In the genomic region with DNA sequence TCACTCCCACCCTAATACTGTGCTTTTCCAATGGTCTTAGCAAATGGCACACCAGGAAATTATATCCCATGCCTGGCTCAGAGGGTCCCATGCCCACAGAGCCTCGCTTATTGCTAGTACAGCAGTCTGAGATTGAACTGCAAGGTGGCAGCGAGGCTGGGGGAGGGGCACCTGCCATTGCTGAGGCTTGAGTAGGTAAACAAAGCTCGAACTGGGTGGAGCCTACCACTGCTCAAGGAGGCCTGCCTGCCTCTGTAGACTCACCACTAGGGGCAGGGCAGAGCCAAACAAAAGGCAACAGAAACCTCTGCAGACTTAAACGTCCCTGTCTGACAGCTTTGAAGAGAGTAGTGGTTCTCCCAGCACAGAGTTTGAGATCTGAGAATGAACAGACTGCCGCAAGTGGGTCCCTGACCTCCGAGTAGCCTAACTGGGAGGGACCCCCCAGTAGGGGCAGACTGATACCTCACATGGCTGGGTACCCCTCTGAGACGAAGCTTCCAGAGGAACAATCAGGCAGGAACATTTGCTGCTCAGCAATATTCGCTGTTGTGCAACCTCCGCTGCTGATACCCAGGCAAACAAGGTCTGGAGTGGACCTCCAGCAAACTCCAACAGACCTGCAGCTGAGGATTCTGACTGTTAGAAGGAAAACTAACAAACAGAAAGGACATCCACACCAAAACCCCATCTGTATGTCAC, we compare ENCODE assay signal across 8 cellular contexts.
DNase-seq lines count a peak whose midpoint lies in the region; ATAC-seq, FAIRE-seq and TF ChIP-seq lines count a peak whose summit lies in the region.
"Not testable (repeated sequence)": the region's sequence is repeated elsewhere in the genome, so short reads cannot be mapped to it uniquely, and the experiment has no call there.

No MANE protein-coding gene starts in this region.

- CTCF ChIA-PET in endothelial cell of umbilical vein (lab: Charles Lee), result interaction anchor here (1.1 to 2.9 kb wide), 13 partner anchors 11 to 606 kb away, joined by 3 to 17 read pairs (median 5); no protein-coding TSS in a partner anchor

- not testable (repeated sequence) for H3K9me1 ChIP-seq in endothelial cell of umbilical vein (replicated peaks; ENCODE audit: control insufficient read depth, extremely low read depth, insufficient read depth, low read length)

- not testable (repeated sequence) for BruUV-seq in endothelial cell of umbilical vein (replicated peaks; lab: Mats Ljungman, UMichigan)

- not testable (repeated sequence) for H3K9me3 ChIP-seq in endothelial cell of umbilical vein (replicated peaks; ENCODE audit: control insufficient read depth, insufficient read depth, low read length); smooth muscle cell (replicated peaks; ENCODE audit: low read depth)

- H3K27ac ChIP-seq in endothelial cell of umbilical vein (ENCODE audit: insufficient read depth, low read depth, low read length); smooth muscle cell (ENCODE audit: low read depth): not testable (repeated sequence)

- H3K9ac ChIP-seq in endothelial cell of umbilical vein (replicated peaks; ENCODE audit: extremely low read depth, insufficient read depth, low read length); smooth muscle cell (ENCODE audit: low read depth): not testable (repeated sequence)

- intact Hi-C loops in endothelial cell of umbilical vein (cut with micrococcal nuclease), result loop anchor here (5.0 kb wide), 1 partner anchor 132 kb away; no protein-coding TSS in a partner anchor
- intact Hi-C loops in left colon (cut with DNase I, micrococcal nuclease), result not testable (repeated sequence)

- not testable (repeated sequence) for H3K4me3 ChIP-seq in GM12875 (ENCODE audit: low read depth, low read length); WI38 (ENCODE audit: low read depth, low read length); endothelial cell of umbilical vein (replicated peaks in 1 of 3; ENCODE audit: insufficient read depth in 1 of 3, low read depth in 1 of 3, low read length in 3 of 3); smooth muscle cell

- DNase-seq in CD1c-positive myeloid dendritic cell (ENCODE audit: extremely low spot score) (peak; percentile 7), M059J (ENCODE audit: low read depth) (peak; percentile 51), endothelial cell of umbilical vein (ENCODE audit: low read depth, low spot score) (peak; percentile 18), left colon (peak; percentile 41 to 43)
- DNase-seq in NK-92 treated with Interleukin-12 subunit alpha and Interleukin-12 subunit beta, amount 100 ng/mL, for 24 hours (lab: John Stamatoyannopoulos, UW), result peak; percentile 19
- DNase-seq in smooth muscle cell (lab: John Stamatoyannopoulos, UW; ENCODE audit: unreplicated experiment), result not testable (repeated sequence)

- H3K4me1 ChIP-seq in endothelial cell of umbilical vein (ENCODE audit: control insufficient read depth, extremely low read depth, insufficient read depth, low read length); smooth muscle cell (ENCODE audit: low read depth): not testable (repeated sequence)

- not testable (repeated sequence) for H3K27me3 ChIP-seq in endothelial cell of umbilical vein (ENCODE audit: control insufficient read depth in 2 of 2, insufficient read depth in 2 of 2, low read length in 2 of 2); smooth muscle cell (ENCODE audit: low read depth)

- H4K20me1 ChIP-seq in endothelial cell of umbilical vein (replicated peaks; ENCODE audit: control insufficient read depth, extremely low read depth, insufficient read depth, low read length); smooth muscle cell (ENCODE audit: low read depth): not testable (repeated sequence)

- POLR2A ChIA-PET in endothelial cell of umbilical vein (lab: Charles Lee), result not testable (repeated sequence)

- TF ChIP-seq CTCF in GM12875 (IDR thresholded peaks at IDR 0.05; ENCODE audit: borderline replicate concordance, insufficient read depth, low read depth, low read length) (peak; percentile 52; the same call in 1 of the 2 replicates), WI38 (IDR thresholded peaks at IDR 0.05; ENCODE audit: low read depth, low read length) (peak; percentile 32; the same call in 1 of the 2 replicates), endothelial cell of umbilical vein (IDR thresholded peaks at IDR 0.05; ENCODE audit: extremely low read depth in 1 of 2, insufficient read depth in 1 of 2, low read depth in 1 of 2, low read length in 2 of 2) (peak; percentile 28 to 62), smooth muscle cell (IDR thresholded peaks at IDR 0.05; ENCODE audit: borderline replicate concordance, insufficient read depth, poor library complexity, severe bottlenecking) (peak; percentile 43)

- TF ChIP-seq POLR2A in endothelial cell of umbilical vein (IDR thresholded peaks at IDR 0.05; ENCODE audit: low read depth, low read length), result not testable (repeated sequence)

- H3F3A ChIP-seq in smooth muscle cell (ENCODE audit: low read depth), result not testable (repeated sequence)

- ATAC-seq in left colon, result peak; percentile 55

- H3K36me3 ChIP-seq in endothelial cell of umbilical vein (ENCODE audit: control insufficient read depth in 2 of 2, extremely low read depth in 1 of 2, insufficient read depth in 2 of 2, low read length in 2 of 2); smooth muscle cell (ENCODE audit: low read depth): not testable (repeated sequence)

- dilution Hi-C loops in endothelial cell of umbilical vein (cut with MboI; ENCODE audit: extremely low pct_ligation_motif_present, low sequenced_read_pairs), result not testable (repeated sequence)

- not testable (repeated sequence) for H3K79me2 ChIP-seq in endothelial cell of umbilical vein (ENCODE audit: control insufficient read depth, insufficient read depth, low read length); smooth muscle cell (ENCODE audit: low read depth)

- H2AFZ ChIP-seq in endothelial cell of umbilical vein (ENCODE audit: low read depth, low read length); smooth muscle cell (ENCODE audit: low read depth): not testable (repeated sequence)

- FAIRE-seq in endothelial cell of umbilical vein (lab: Jason Lieb, UNC), result not testable (repeated sequence)

- 55% methylated on average over 9 of the region's 9 CpGs for WGBS in smooth muscle cell (ENCODE audit: low lambda C conversion rate)

- not testable (repeated sequence) for H3K4me2 ChIP-seq in endothelial cell of umbilical vein (ENCODE audit: insufficient read depth, low read length); smooth muscle cell
